Comparison of ENCODE assay signal across 32 cellular contexts in the genomic region with DNA sequence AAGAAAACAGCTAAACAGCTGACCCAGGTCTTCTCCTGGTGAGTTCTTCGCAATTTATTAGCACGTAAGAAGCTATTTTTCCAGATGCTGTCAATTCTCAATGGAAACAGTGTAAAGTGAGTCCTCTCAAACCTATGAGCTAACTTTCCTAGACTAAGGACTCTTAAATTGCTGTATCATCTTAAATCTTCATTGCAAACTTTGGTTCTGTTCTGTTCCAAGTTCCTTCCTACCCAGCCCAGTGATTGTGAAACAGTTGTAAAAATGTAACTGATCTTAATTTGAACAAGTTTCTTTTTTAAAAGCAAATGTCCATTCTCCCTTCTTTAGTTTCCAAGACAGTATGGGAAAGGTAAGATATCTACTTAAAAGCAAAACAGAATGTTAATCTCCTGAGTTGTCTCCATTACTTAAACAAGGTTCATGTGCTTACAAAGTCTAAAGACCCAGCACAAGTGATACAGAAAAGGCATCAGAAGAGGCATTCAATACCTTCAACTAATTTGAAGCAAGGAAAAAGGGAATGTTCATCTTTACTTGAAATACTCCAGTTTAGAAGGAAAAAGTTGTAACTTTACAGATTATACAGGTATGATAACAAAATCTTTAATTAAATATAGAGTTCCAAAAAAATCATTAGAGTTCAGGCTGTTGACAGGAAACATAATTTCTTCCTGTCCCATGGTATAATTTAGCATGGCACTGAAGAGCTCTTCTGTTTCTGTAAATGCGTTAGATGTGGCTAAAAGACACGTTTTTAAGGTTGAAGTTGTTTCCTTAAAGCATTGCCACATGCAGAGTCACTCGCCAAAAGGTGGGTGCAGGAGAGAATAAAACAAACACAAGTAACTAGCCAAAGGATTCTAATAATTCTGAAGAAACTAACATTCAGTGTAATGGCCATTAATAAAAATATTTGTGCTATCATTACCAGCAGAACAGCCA.
DNase-seq lines count a peak whose midpoint lies in the region; ATAC-seq, FAIRE-seq and TF ChIP-seq lines count a peak whose summit lies in the region.
"Had no signal": no experiment of that assay in that cellular context is flagged by ENCODE, and none has a peak within 500 bp of the region (broad histone marks: within the 10 kb centered on the region; RNA-seq: fewer than 3 reads in every experiment).

No MANE protein-coding gene starts in this region.

- no peaks in the 10 kb centered on the region for H3K27me3 Mint-ChIP-seq in activated naive CD4-positive, alpha-beta T cell treated with anti-CD3 and anti-CD28 coated beads, Interleukin-2, amount 50 U/mL, for 24 hours

- peak overlapping the region; percentile 47 for H3K27ac Mint-ChIP-seq in activated naive CD4-positive, alpha-beta T cell treated with anti-CD3 and anti-CD28 coated beads, Interleukin-2, amount 50 U/mL, for 24 hours

- H3K9me3 ChIP-seq in K562 (replicated peaks; ENCODE audit: control insufficient read depth, insufficient read depth, low read depth, low read length) (no peaks in the 10 kb centered on the region), thoracic aorta (no peaks in the 10 kb centered on the region)
- H3K9me3 ChIP-seq: Caco-2, colonic mucosa, HAP-1, right atrium auricular region, transverse colon had no signal

- POLR2A ChIA-PET in K562 (lab: Yijun Ruan, JAX): interaction anchor here (1.3 kb wide), 1 partner anchor 11 kb away, joined by 3 read pairs; no protein-coding TSS in a partner anchor

- H3K4me3 ChIP-seq in K562: no peak overlapping the region
- peak overlapping the region; percentile 3 for H3K4me3 ChIP-seq in thoracic aorta
- H3K4me3 ChIP-seq: cardiac muscle cell, colonic mucosa, HAP-1, right atrium auricular region, transverse colon had no signal

- in situ Hi-C loops in K562 (cut with MboI): no loop called here

- no peak for TF ChIP-seq POLR2A in K562 (conservative IDR thresholded peaks at IDR 0.05)

- H3K4me1 Mint-ChIP-seq in activated naive CD4-positive, alpha-beta T cell treated with anti-CD3 and anti-CD28 coated beads, Interleukin-2, amount 50 U/mL, for 24 hours: peaks cover 50% of the 10 kb centered on the region

- H3K4me1 ChIP-seq in K562 (replicated peaks in 1 of 2; ENCODE audit: control insufficient read depth in 2 of 2, insufficient read depth in 2 of 2, low read length in 2 of 2): no peaks in the 10 kb centered on the region; a peak in 1 of 5 replicates
- peaks cover 0 to 19% of the 10 kb centered on the region in 2 donors for H3K4me1 ChIP-seq in thoracic aorta (ENCODE audit: control insufficient read depth in 1 of 2, low read depth in 2 of 2)
- H3K4me1 ChIP-seq: Caco-2, colonic mucosa, HAP-1, right atrium auricular region, transverse colon had no signal

- H3K27ac ChIP-seq in K562 (ENCODE audit: extremely low read depth, low read depth, low read length) (no peak overlapping the region), thoracic aorta (peak overlapping the region; percentile 33 to 76)
- H3K27ac ChIP-seq: cardiac muscle cell, colonic mucosa, right atrium auricular region, VCaP had no signal

- 0% methylated on average over 5 of the region's 5 CpGs for WGBS in K562 (ENCODE audit: insufficient coverage, low coverage, missing lambda C conversion rate)

- no peak overlapping the region for H3K9ac ChIP-seq in K562 (ENCODE audit: insufficient read depth in 1 of 2, low read depth in 2 of 2, low read length in 2 of 2)

- H3K36me3 Mint-ChIP-seq in activated naive CD4-positive, alpha-beta T cell treated with anti-CD3 and anti-CD28 coated beads, Interleukin-2, amount 50 U/mL, for 24 hours: peaks cover 2% of the 10 kb centered on the region

- no peak for FAIRE-seq in K562 (lab: Jason Lieb, UNC)
- FAIRE-seq: astrocyte, G401.6 had no signal

- no peaks in the 10 kb centered on the region for H3K36me3 ChIP-seq in K562 (ENCODE audit: control insufficient read depth, insufficient read depth, low read length)
- H3K36me3 ChIP-seq in thoracic aorta: no peaks in the 10 kb centered on the region
- H3K36me3 ChIP-seq: cardiac muscle cell, colonic mucosa, HAP-1, right atrium auricular region, transverse colon had no signal

- peaks cover 6% of the 10 kb centered on the region for H3K9me3 Mint-ChIP-seq in activated naive CD4-positive, alpha-beta T cell treated with anti-CD3 and anti-CD28 coated beads, Interleukin-2, amount 50 U/mL, for 24 hours
- H3K9me3 Mint-ChIP-seq: activated T-cell treated with anti-CD3 and anti-CD28 coated beads, Interleukin-2, amount 50 U/mL, for 4 hours had no signal

- no peak for TF ChIP-seq RAD21 in K562 (CRISPR knock-in tag; conservative IDR thresholded peaks at IDR 0.05 in 1 of 2, IDR thresholded peaks at IDR 0.05 in 1 of 2)

- H3K79me2 ChIP-seq in K562 (ENCODE audit: control insufficient read depth, insufficient read depth, low read length): no peaks in the 10 kb centered on the region

- H3K4me3 Mint-ChIP-seq in activated naive CD4-positive, alpha-beta T cell treated with anti-CD3 and anti-CD28 coated beads, Interleukin-2, amount 50 U/mL, for 24 hours: peak overlapping the region; percentile 35
- H3K4me3 Mint-ChIP-seq: activated T-cell treated with anti-CD3 and anti-CD28 coated beads, Interleukin-2, amount 50 U/mL, for 4 hours had no signal

- DNase-seq in activated naive CD4-positive, alpha-beta T cell (lab: John Stamatoyannopoulos, UW): no peak
- DNase-seq in OCI-M1 (lab: John Stamatoyannopoulos, UW): peak; percentile 6
- no peak for DNase-seq in K562 (ENCODE audit: extremely low read depth in 1 of 4, low spot score in 3 of 4)
- DNase-seq in thoracic aorta (ENCODE audit: low spot score): no peak
- DNase-seq in activated CD8-positive, alpha-beta memory T cell treated with anti-CD3 and anti-CD28 coated beads for 24 hours: no peak
- no peak for DNase-seq in NCI-H1092 treated with DMSO at 0.1 percent for 48 hours (lab: John Stamatoyannopoulos, UW)
- no peak for DNase-seq in NCI-H526 (lab: John Stamatoyannopoulos, UW)
- DNase-seq: activated CD4-positive, alpha-beta T cell treated with anti-CD3 and anti-CD28 coated beads for 48 hours; activated naive CD4-positive, alpha-beta T cell treated with anti-CD3 and anti-CD28 coated beads, Interleukin-2, amount 50 U/mL, for 16 hours; activated T-cell treated with anti-CD3 and anti-CD28 coated beads, Interleukin-2, amount 50 U/mL, for 4 hours; Caco-2; colonic mucosa; effector CD4-positive, alpha-beta T cell; Karpas-422; left colon; mammary epithelial cell; MV-4-11; NCI-H146; NCI-H446; NCI-H774; SIG-M5; stimulated activated CD8-positive, alpha-beta memory T cell treated with anti-CD3 and anti-CD28 coated beads, Interleukin-4, amount 100 ng/mL, for 48 hours; SW 1271; T-helper 9 cell; transverse colon had no signal

- TF ChIP-seq CTCF in K562 (IDR thresholded peaks at IDR 0.05 in 2 of 3, conservative IDR thresholded peaks at IDR 0.05 in 1 of 3; ENCODE audit: insufficient read depth in 2 of 3, low read depth in 1 of 3, low read length in 3 of 3): no peak
- no peak for TF ChIP-seq CTCF in thoracic aorta (IDR thresholded peaks at IDR 0.05)

- no peak for TF ChIP-seq EP300 in K562 (IDR thresholded peaks at IDR 0.05; ENCODE audit: low read length)

- no peaks in the 10 kb centered on the region for H4K20me1 ChIP-seq in K562 (replicated peaks; ENCODE audit: control insufficient read depth, insufficient read depth, low read length)

- BruUV-seq in K562 (replicated peaks; lab: Mats Ljungman, UMichigan): no TSS peak

- H3K27me3 ChIP-seq in K562 (ENCODE audit: control insufficient read depth in 2 of 2, insufficient read depth in 2 of 2, low read length in 2 of 2) (no peaks in the 10 kb centered on the region), thoracic aorta (replicated peaks; ENCODE audit: insufficient read depth) (no peaks in the 10 kb centered on the region)
- H3K27me3 ChIP-seq: cardiac muscle cell, colonic mucosa, right atrium auricular region, transverse colon had no signal

- CTCF ChIA-PET in K562 (lab: Yijun Ruan, JAX; ENCODE audit: low intra/inter-chr PET ratio): no interaction called here

- intact Hi-C loops in K562 (cut with micrococcal nuclease): no loop called here

- ATAC-seq in K562 (no peak), thoracic aorta (ENCODE audit: insufficient number of reproducible peaks, low FRiP score, low read depth) (no peak)
- ATAC-seq: activated T-cell treated with anti-CD3 and anti-CD28 coated beads, Interleukin-2, amount 50 U/mL, for 4 hours; left colon had no signal

- no peak overlapping the region for H2AFZ ChIP-seq in K562 (ENCODE audit: low read depth, low read length)

- H3K9me1 ChIP-seq in K562 (ENCODE audit: control insufficient read depth, insufficient read depth, low read length): no peaks in the 10 kb centered on the region

- no peak overlapping the region for H3K4me2 ChIP-seq in K562 (ENCODE audit: insufficient read depth, low read length)

TF ChIP-seq in K562, 482 proteins besides CTCF, POLR2A, EP300 and RAD21:
- TF ChIP-seq PHF20 (IDR thresholded peaks at IDR 0.05; ENCODE audit: partially characterized antibody): no peak
- peak; percentile 30; the same call in 1 of the 2 replicates for TF ChIP-seq C11orf30 (IDR thresholded peaks at IDR 0.05; ENCODE audit: low read depth)
- no peak for TF ChIP-seq MAFG (tag; conservative IDR thresholded peaks at IDR 0.05)
- no peak for TF ChIP-seq HMG20A (CRISPR knock-in tag; conservative IDR thresholded peaks at IDR 0.05)
- TF ChIP-seq MAFK (IDR thresholded peaks at IDR 0.05; ENCODE audit: low read length): peak; percentile 5; the same call in 1 of the 2 replicates
- TF ChIP-seq MAFF (IDR thresholded peaks at IDR 0.05; ENCODE audit: low read length): 0 out of 2 replicates have a peak, but pooled peaks have one; percentile 9
- TF ChIP-seq, protein P1, sequence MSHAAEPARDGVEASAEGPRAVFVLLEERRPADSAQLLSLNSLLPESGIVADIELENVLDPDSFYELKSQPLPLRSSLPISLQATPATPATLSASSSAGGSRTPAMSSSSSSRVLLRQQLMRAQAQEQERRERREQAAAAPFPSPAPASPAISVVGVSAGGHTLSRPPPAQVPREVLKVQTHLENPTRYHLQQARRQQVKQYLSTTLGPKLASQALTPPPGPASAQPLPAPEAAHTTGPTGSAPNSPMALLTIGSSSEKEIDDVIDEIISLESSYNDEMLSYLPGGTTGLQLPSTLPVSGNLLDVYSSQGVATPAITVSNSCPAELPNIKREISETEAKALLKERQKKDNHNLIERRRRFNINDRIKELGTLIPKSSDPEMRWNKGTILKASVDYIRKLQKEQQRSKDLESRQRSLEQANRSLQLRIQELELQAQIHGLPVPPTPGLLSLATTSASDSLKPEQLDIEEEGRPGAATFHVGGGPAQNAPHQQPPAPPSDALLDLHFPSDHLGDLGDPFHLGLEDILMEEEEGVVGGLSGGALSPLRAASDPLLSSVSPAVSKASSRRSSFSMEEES (CRISPR knock-in tag; IDR thresholded peaks at IDR 0.05): no peak
